Comparison of ENCODE assay signal across 8 cellular contexts in the genomic region with DNA sequence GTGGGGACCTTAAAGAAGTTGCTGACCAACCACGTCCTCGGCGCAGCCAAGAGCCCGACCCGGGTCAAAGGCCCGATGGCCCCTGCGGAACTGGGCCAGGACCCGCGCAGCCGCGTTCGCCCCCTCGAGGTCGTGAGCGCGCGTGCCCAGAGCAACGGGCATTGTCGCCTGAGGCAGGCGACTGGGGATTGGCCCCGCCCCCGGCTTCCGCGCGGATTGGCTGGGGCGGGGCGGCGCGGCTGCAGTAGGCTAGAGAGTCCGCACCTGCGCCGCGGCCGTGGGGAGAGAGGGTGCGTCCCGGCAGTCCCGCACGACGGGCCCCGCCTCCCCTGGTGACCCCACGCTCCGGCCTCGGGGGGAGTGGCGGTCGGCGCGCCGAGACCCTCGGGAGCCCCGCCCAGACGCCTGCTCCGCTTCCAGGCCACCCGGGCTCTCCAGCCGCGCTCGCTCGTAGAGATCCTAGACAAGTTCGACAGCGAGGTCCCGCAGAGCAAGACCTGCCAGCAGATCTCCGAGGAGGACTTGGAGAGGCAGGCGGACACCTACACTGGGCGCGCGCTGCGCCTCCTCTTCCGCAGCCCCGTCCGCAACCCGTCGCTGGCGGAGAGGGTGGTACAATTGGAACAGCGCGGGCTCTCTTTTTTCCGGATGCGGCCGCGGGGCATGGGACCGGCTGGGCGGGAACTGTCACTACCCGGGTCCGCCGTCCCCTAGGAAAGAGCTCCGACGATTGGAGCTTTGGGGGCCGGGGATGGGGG. TPM values are rescaled to one million over a fixed set of nuclear protein-coding genes. Genes with fewer than 3 reads are reported as not detected.
DNase-seq lines count a peak whose midpoint lies in the region; ATAC-seq lines count a peak whose summit lies in the region.

No MANE protein-coding gene starts in this region.

- H3K9me3 ChIP-seq in KOPT-K1 (ENCODE audit: insufficient read depth, low read length, poor library complexity, severe bottlenecking) = no peaks in the 10 kb centered on the region

- under 1% methylated on average over 86 of the region's 86 CpGs for WGBS in urinary bladder

- no peaks in the 10 kb centered on the region for H3K36me3 Mint-ChIP-seq in activated T-helper 17 cell treated with anti-CD3 and anti-CD28 coated beads, Interleukin-2, amount 50 U/mL, for 72 hours (ENCODE audit: low read depth)

- peak overlapping the region; percentile 39 for H3K27ac Mint-ChIP-seq in activated T-helper 17 cell treated with anti-CD3 and anti-CD28 coated beads, Interleukin-2, amount 50 U/mL, for 72 hours

- peaks cover 9% of the 10 kb centered on the region for H3K4me1 Mint-ChIP-seq in activated T-helper 17 cell treated with anti-CD3 and anti-CD28 coated beads, Interleukin-2, amount 50 U/mL, for 72 hours

- intact Hi-C loops in posterior vena cava (cut with DNase I) = no loop called here

- H3K9me3 Mint-ChIP-seq in activated T-helper 17 cell treated with anti-CD3 and anti-CD28 coated beads, Interleukin-2, amount 50 U/mL, for 72 hours = no peaks in the 10 kb centered on the region

- no peaks in the 10 kb centered on the region for H3K27me3 Mint-ChIP-seq in activated T-helper 17 cell treated with anti-CD3 and anti-CD28 coated beads, Interleukin-2, amount 50 U/mL, for 72 hours

- ATAC-seq in GM21381 (IDR thresholded peaks at IDR 0.05; ENCODE audit: unreplicated experiment) = peak; percentile 71
- ATAC-seq in activated T-helper 17 cell treated with anti-CD3 and anti-CD28 coated beads, Interleukin-2, amount 50 U/mL, for 72 hours (replicated peaks) = peak; percentile 98

- DNase-seq in D341Med (ENCODE audit: low spot score) (peak; percentile 96), RKO (ENCODE audit: low spot score) (peak; percentile 72), germinal center (ENCODE audit: low spot score) (peak; percentile 94), posterior vena cava (ENCODE audit: low spot score) (peak; percentile 89)

- peak overlapping the region; percentile 72 for H3K4me3 Mint-ChIP-seq in activated T-helper 17 cell treated with anti-CD3 and anti-CD28 coated beads, Interleukin-2, amount 50 U/mL, for 72 hours

- no peaks in the 10 kb centered on the region for H3K4me1 ChIP-seq in urinary bladder (ENCODE audit: insufficient read depth)

- H3K27ac ChIP-seq in KOPT-K1 (ENCODE audit: low read depth, low read length, poor library complexity, severe bottlenecking) = peak overlapping the region; percentile 83
- no peak overlapping the region for H3K27ac ChIP-seq in urinary bladder (ENCODE audit: low read depth)

- H3K4me3 ChIP-seq in urinary bladder (ENCODE audit: low read depth, low read length) = peak overlapping the region; percentile 47

- peaks cover 19% of the 10 kb centered on the region for H3K36me3 ChIP-seq in KOPT-K1 (ENCODE audit: insufficient read depth, low read length)
- H3K36me3 ChIP-seq in urinary bladder (ENCODE audit: insufficient read depth) = no peaks in the 10 kb centered on the region

RNA-seq across cellular contexts. Expression of gene PPIL2, which starts 8.3 kb away (rescaled TPM):
- total RNA-seq in activated T-helper 17 cell treated with anti-CD3 and anti-CD28 coated beads, Interleukin-2, amount 50 U/mL, for 72 hours = 10 to 100 TPM; 37.0 to 50.0 TPM
- total RNA-seq in posterior vena cava = 10 to 100 TPM; 28.9 to 29.5 TPM
- 26.8 TPM for total RNA-seq in urinary bladder
- 26.3 TPM for polyA plus RNA-seq in urinary bladder

RNA-seq across cellular contexts. Expression of gene SDF2L1, which starts 15.4 kb away (rescaled TPM):
- 10 to 100 TPM; 15.3 to 48.5 TPM for total RNA-seq in activated T-helper 17 cell treated with anti-CD3 and anti-CD28 coated beads, Interleukin-2, amount 50 U/mL, for 72 hours
- total RNA-seq in posterior vena cava = 10 to 100 TPM; 27.8 to 33.1 TPM
- total RNA-seq in urinary bladder = 5.1 TPM
- polyA plus RNA-seq in urinary bladder = 58.0 TPM

RNA-seq across cellular contexts. Expression of gene CCDC116, which starts 25.0 kb away (rescaled TPM):
- total RNA-seq in activated T-helper 17 cell treated with anti-CD3 and anti-CD28 coated beads, Interleukin-2, amount 50 U/mL, for 72 hours = under 1 TPM; 0.29 to 0.37 TPM
- total RNA-seq in posterior vena cava (under 1 TPM; 0.23 to 0.38 TPM), urinary bladder (0.53 TPM)
- 0.37 TPM for polyA plus RNA-seq in urinary bladder

RNA-seq across cellular contexts. Expression of gene YDJC, which starts 27.7 kb away (rescaled TPM):
- total RNA-seq in activated T-helper 17 cell treated with anti-CD3 and anti-CD28 coated beads, Interleukin-2, amount 50 U/mL, for 72 hours = 10 to 100 TPM; 28.9 to 56.6 TPM
- total RNA-seq in posterior vena cava = 1 to 10 TPM; 7.1 to 8.5 TPM
- 3.7 TPM for total RNA-seq in urinary bladder
- 26.4 TPM for polyA plus RNA-seq in urinary bladder
